Comparison of ENCODE assay signal across 9 cellular contexts in genomic region chr19:8578642-8579265, GRCh38. TPM values are rescaled to one million over a fixed set of nuclear protein-coding genes. Genes with fewer than 3 reads are reported as not detected.
DNase-seq lines count a peak whose midpoint lies in the region; ATAC-seq and TF ChIP-seq lines count a peak whose summit lies in the region.
"Had no signal": no experiment of that assay in that cellular context is flagged by ENCODE, and none has a peak within 500 bp of the region (broad histone marks: within the 10 kb centered on the region; RNA-seq: fewer than 3 reads in every experiment).

No MANE protein-coding gene starts in this region.

- no peak overlapping the region for H3K14ac ChIP-seq in mesenchymal stem cell (ENCODE audit: low read length in 2 of 2)

- H3K36me3 ChIP-seq in mesenchymal stem cell (ENCODE audit: control insufficient read depth in 1 of 2, insufficient read depth in 2 of 2, low read depth in 1 of 2, low read length in 2 of 2), result peaks cover 0 to 5% of the 10 kb centered on the region in 2 experiments

- no peak overlapping the region for H3K23ac ChIP-seq in mesenchymal stem cell (ENCODE audit: low read length in 2 of 2)

- no peak overlapping the region for H3K18ac ChIP-seq in mesenchymal stem cell (ENCODE audit: low read depth in 1 of 2, low read length in 2 of 2)

- H3K79me1 ChIP-seq in mesenchymal stem cell (replicated peaks; ENCODE audit: low read length, poor library complexity, severe bottlenecking), result no peaks in the 10 kb centered on the region

- H3K27me3 ChIP-seq in mesenchymal stem cell (ENCODE audit: control insufficient read depth in 1 of 2, insufficient read depth in 1 of 2, low read length in 2 of 2), result peaks cover 12 to 16% of the 10 kb centered on the region in 2 experiments

- H2BK120ac ChIP-seq in mesenchymal stem cell (ENCODE audit: low read depth, low read length), result no peak overlapping the region

- no peak overlapping the region for H3K4me2 ChIP-seq in mesenchymal stem cell (ENCODE audit: low read length, poor library complexity, severe bottlenecking)

- peaks cover 4% of the 10 kb centered on the region for H3K36me3 Mint-ChIP-seq in activated CD8-positive, alpha-beta T cell treated with anti-CD3 and anti-CD28 coated beads for 36 hours (ENCODE audit: low read depth)

- CTCF ChIA-PET in activated CD8-positive, alpha-beta T cell treated with anti-CD3 and anti-CD28 coated beads for 36 hours (lab: Charles Lee), result interaction anchor here (0.7 to 9.1 kb wide), 42 partner anchors 8 to 244 kb away, joined by 3 to 117 read pairs (median 7); partner anchors contain the start of genes HNRNPM, MARCHF2, NFILZ and ZNF414

- H3K9me3 Mint-ChIP-seq in activated CD8-positive, alpha-beta T cell treated with anti-CD3 and anti-CD28 coated beads for 36 hours, result no peaks in the 10 kb centered on the region

- H2BK15ac ChIP-seq in mesenchymal stem cell (ENCODE audit: low read depth, poor library complexity, severe bottlenecking), result no peak overlapping the region

- DNase-seq in SIG-M5 treated with dmso at 0.1 percent for 504 hours (lab: John Stamatoyannopoulos, UW; ENCODE audit: unreplicated experiment), result peak; percentile 66
- no peak for DNase-seq in SIG-M5 (lab: John Stamatoyannopoulos, UW)
- DNase-seq in NCI-H526 treated with DMSO at 0.1 percent for 48 hours (lab: John Stamatoyannopoulos, UW), result peak; percentile 7
- DNase-seq in activated CD8-positive, alpha-beta T cell treated with anti-CD3 and anti-CD28 coated beads for 36 hours, result peak; percentile 92
- DNase-seq in ecto neural progenitor cell (ENCODE audit: low spot score), result peak; percentile 84
- peak; percentile 65 for DNase-seq in mesenchymal stem cell
- DNase-seq in stimulated activated CD8-positive, alpha-beta memory T cell treated with anti-CD3 and anti-CD28 coated beads, Interleukin-4, amount 100 ng/mL, for 1 hour (ENCODE audit: low read depth in 2 of 2, low spot score in 1 of 2), result peak; percentile 67 to 82

- H3K27ac ChIP-seq in mesenchymal stem cell (ENCODE audit: low read length, poor library complexity, severe bottlenecking), result no peak overlapping the region

- H2BK5ac ChIP-seq in mesenchymal stem cell (ENCODE audit: low read depth, low read length, poor library complexity, severe bottlenecking), result no peak overlapping the region

- H3K27me3 Mint-ChIP-seq in activated CD8-positive, alpha-beta T cell treated with anti-CD3 and anti-CD28 coated beads for 36 hours, result peaks cover 2% of the 10 kb centered on the region

- H3K9me3 ChIP-seq in mesenchymal stem cell (ENCODE audit: control insufficient read depth, low read length), result no peaks in the 10 kb centered on the region

- H3K9ac ChIP-seq in mesenchymal stem cell (ENCODE audit: low read length), result no peak overlapping the region

- H2AFZ ChIP-seq in mesenchymal stem cell (ENCODE audit: low read depth, low read length), result no peak overlapping the region

- peak; percentile 48 for ATAC-seq in activated CD8-positive, alpha-beta T cell treated with anti-CD3 and anti-CD28 coated beads for 36 hours
- ATAC-seq in HG02938 (IDR thresholded peaks at IDR 0.05; ENCODE audit: unreplicated experiment), result no peak

- peak; percentile 97 for TF ChIP-seq CTCF in activated CD8-positive, alpha-beta T cell treated with anti-CD3 and anti-CD28 coated beads for 36 hours (IDR thresholded peaks at IDR 0.05)

- H3K4me3 ChIP-seq in mesenchymal stem cell (ENCODE audit: insufficient read depth in 1 of 2, low read depth in 1 of 2, low read length in 2 of 2), result no peak overlapping the region

- no peak overlapping the region for H3K4me3 Mint-ChIP-seq in activated CD8-positive, alpha-beta T cell treated with anti-CD3 and anti-CD28 coated beads for 36 hours

- H3K4me1 ChIP-seq in mesenchymal stem cell (ENCODE audit: control insufficient read depth, insufficient read depth, low read depth, low read length), result peaks cover 5% of the 10 kb centered on the region

- no peak overlapping the region for H2AK5ac ChIP-seq in mesenchymal stem cell (ENCODE audit: low read length, severe bottlenecking)

- peak overlapping the region; percentile 36 for H4K8ac ChIP-seq in mesenchymal stem cell (ENCODE audit: low read length)

- intact Hi-C loops in activated CD8-positive, alpha-beta T cell treated with anti-CD3 and anti-CD28 coated beads for 36 hours (cut with micrococcal nuclease), result loop anchor here (5.0 kb wide), 1 partner anchor 66 kb away; the partner anchor contains the start of gene ZNF414

- POLR2A ChIA-PET in activated CD8-positive, alpha-beta T cell treated with anti-CD3 and anti-CD28 coated beads for 36 hours (lab: Charles Lee), result interaction anchor here (0.6 to 3.7 kb wide), 4 partner anchors 8 to 701 kb away, joined by 3 to 24 read pairs (median 3); partner anchors contain the start of gene ZNF414

- 27% methylated on average over 17 of the region's 17 CpGs for WGBS in mesenchymal stem cell

- no peak overlapping the region for H3K27ac Mint-ChIP-seq in activated CD8-positive, alpha-beta T cell treated with anti-CD3 and anti-CD28 coated beads for 36 hours

- H3K4ac ChIP-seq in mesenchymal stem cell (ENCODE audit: low read depth in 1 of 2, low read length in 2 of 2), result no peak overlapping the region

- H4K91ac ChIP-seq in mesenchymal stem cell (ENCODE audit: low read length), result no peak overlapping the region

- peaks cover 34% of the 10 kb centered on the region for H3K4me1 Mint-ChIP-seq in activated CD8-positive, alpha-beta T cell treated with anti-CD3 and anti-CD28 coated beads for 36 hours (ENCODE audit: low read depth)

- no peak overlapping the region for H2BK12ac ChIP-seq in mesenchymal stem cell (ENCODE audit: low read length in 2 of 2)

RNA-seq across cellular contexts. Expression of gene MYO1F, which starts 1.5 kb away (rescaled TPM):
- total RNA-seq in activated CD8-positive, alpha-beta T cell treated with anti-CD3 and anti-CD28 coated beads for 36 hours, result 10 to 100 TPM; 21.0 to 21.4 TPM
- 0.41 TPM for polyA plus RNA-seq in mesenchymal stem cell (2013, experiment 1 of 2)
- 0.27 TPM for polyA plus RNA-seq in mesenchymal stem cell (2013, experiment 2 of 2)

RNA-seq across cellular contexts. Expression of gene ADAMTS10, which starts 31.8 kb away (rescaled TPM):
- total RNA-seq in activated CD8-positive, alpha-beta T cell treated with anti-CD3 and anti-CD28 coated beads for 36 hours, result 1 to 10 TPM; 3.7 to 4.0 TPM
- 7.4 TPM for polyA plus RNA-seq in mesenchymal stem cell (2013, experiment 1 of 2)
- polyA plus RNA-seq in mesenchymal stem cell (2013, experiment 2 of 2), result 7.7 TPM

RNA-seq across cellular contexts. Expression of gene NFILZ, which starts 51.7 kb away (rescaled TPM):
- not detected for total RNA-seq in activated CD8-positive, alpha-beta T cell treated with anti-CD3 and anti-CD28 coated beads for 36 hours
- not detected for polyA plus RNA-seq in mesenchymal stem cell (2013, experiment 1 of 2)
- polyA plus RNA-seq in mesenchymal stem cell (2013, experiment 2 of 2), result not detected
- total RNA-seq: subcutaneous adipose tissue had no signal
